Comparison of ENCODE assay signal across 19 cellular contexts in the genomic region with DNA sequence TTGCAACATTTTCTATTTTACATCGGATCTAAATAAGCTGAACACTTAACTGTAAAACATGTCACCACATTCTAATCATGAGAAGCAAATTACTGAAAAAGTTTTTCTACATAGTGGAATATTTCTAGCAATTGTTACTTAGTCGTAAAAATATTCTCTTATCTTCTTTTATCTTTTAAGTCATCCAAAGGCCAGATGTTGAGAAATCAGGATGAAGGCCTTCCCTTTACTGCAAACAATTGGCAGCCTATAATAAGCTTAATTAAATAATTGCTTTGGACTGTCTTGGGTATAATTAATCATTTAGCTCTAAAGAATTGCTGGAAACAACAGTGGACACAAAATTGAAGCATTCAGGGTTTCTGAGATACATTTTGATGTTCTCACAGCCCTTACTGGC.
"Had no signal": no experiment of that assay in that cellular context is flagged by ENCODE, and none has a peak within 500 bp of the region (broad histone marks: within the 10 kb centered on the region; RNA-seq: fewer than 3 reads in every experiment).

No MANE protein-coding gene starts in this region.

- H3K36me3 ChIP-seq: cardiac muscle cell, left lung, neural progenitor cell, tibial nerve, vagina had no signal

- H3K9me3 ChIP-seq: left lung, psoas muscle, tibial nerve, vagina had no signal

- H3K27ac ChIP-seq: cardiac muscle cell, left lung, neural progenitor cell, psoas muscle, tibial nerve, vagina had no signal

- H3K27me3 ChIP-seq: cardiac muscle cell, left lung, neural progenitor cell, tibial nerve, vagina had no signal

- H3K27me3 Mint-ChIP-seq: activated CD8-positive, alpha-beta T cell treated with anti-CD3 and anti-CD28 coated beads for 36 hours; activated T-cell treated with anti-CD3 and anti-CD28 coated beads, Interleukin-2, amount 50 U/mL, for 24 hours; T-cell had no signal

- H3K9me3 Mint-ChIP-seq: activated T-cell treated with anti-CD3 and anti-CD28 coated beads, Interleukin-2, amount 50 U/mL, for 24 hours; activated T-helper 2 cell treated with anti-CD3 and anti-CD28 coated beads, Interferon-gamma antibody, Interleukin-2, Interleukin-4, amounts not matched to agents 10 μg/mL and 5 μg/mL and 100 μg/mL, durations not matched to agents 14 hours and 24 hours and 36 hours; neural progenitor cell; stimulated activated naive CD8-positive, alpha-beta T cell treated with anti-CD3 and anti-CD28 coated beads, Interleukin-15, Interleukin-2, amounts not matched to agents 100 ng/mL and 50 ng/mL, for 24 hours had no signal

- ATAC-seq: activated CD8-positive, alpha-beta T cell treated with anti-CD3 and anti-CD28 coated beads for 36 hours; effector memory CD8-positive, alpha-beta T cell; left lung; psoas muscle; T-cell had no signal

- H3K27ac Mint-ChIP-seq: activated CD8-positive, alpha-beta T cell treated with anti-CD3 and anti-CD28 coated beads for 36 hours; activated T-cell treated with anti-CD3 and anti-CD28 coated beads, Interleukin-2, amount 50 U/mL, for 24 hours; activated T-helper 2 cell treated with anti-CD3 and anti-CD28 coated beads, Interferon-gamma antibody, Interleukin-2, Interleukin-4, amounts not matched to agents 10 μg/mL and 5 μg/mL and 100 μg/mL, durations not matched to agents 14 hours and 24 hours and 36 hours; effector memory CD8-positive, alpha-beta T cell; naive B cell; stimulated activated naive CD8-positive, alpha-beta T cell treated with anti-CD3 and anti-CD28 coated beads, Interleukin-15, Interleukin-2, amounts not matched to agents 100 ng/mL and 50 ng/mL, for 24 hours; T-cell; WTC11 had no signal

- H3K4me2 ChIP-seq: neural progenitor cell had no signal

- H3K9ac ChIP-seq: neural progenitor cell had no signal

- H3K36me3 Mint-ChIP-seq: naive B cell, neural progenitor cell, T-cell had no signal

- H3K4me1 ChIP-seq: left lung, psoas muscle, tibial nerve, vagina had no signal

- H3K4me3 Mint-ChIP-seq: activated CD8-positive, alpha-beta T cell treated with anti-CD3 and anti-CD28 coated beads for 36 hours; activated T-cell treated with anti-CD3 and anti-CD28 coated beads, Interleukin-2, amount 50 U/mL, for 24 hours; effector memory CD8-positive, alpha-beta T cell; naive B cell; neural progenitor cell; stimulated activated naive CD8-positive, alpha-beta T cell treated with anti-CD3 and anti-CD28 coated beads, Interleukin-15, Interleukin-2, amounts not matched to agents 100 ng/mL and 50 ng/mL, for 24 hours; T-cell had no signal

- H3K4me1 Mint-ChIP-seq: naive B cell had no signal

- DNase-seq: activated CD4-positive, alpha-beta T cell treated with anti-CD3 and anti-CD28 coated beads for 4 hours; activated CD8-positive, alpha-beta T cell treated with anti-CD3 and anti-CD28 coated beads for 36 hours; activated naive CD4-positive, alpha-beta T cell treated with Interleukin-2 at 50 U/mL for 16 hours; activated T-cell treated with anti-CD3 and anti-CD28 coated beads, Interleukin-2, amount 50 U/mL, for 24 hours; effector memory CD8-positive, alpha-beta T cell; foreskin melanocyte; hypothalamus; left lung; naive B cell; psoas muscle; right cardiac atrium; T-cell had no signal

- H3K4me3 ChIP-seq: cardiac muscle cell, left lung, neural progenitor cell, psoas muscle, tibial nerve, vagina had no signal
